In genomic region chr3:42097166-42097946, GRCh38 we compare ENCODE assay signal across 14 cellular contexts. TPM values are rescaled to one million over a fixed set of nuclear protein-coding genes. Genes with fewer than 3 reads are reported as not detected.
DNase-seq lines count a peak whose midpoint lies in the region; ATAC-seq and TF ChIP-seq lines count a peak whose summit lies in the region.
"Had no signal": no experiment of that assay in that cellular context is flagged by ENCODE, and none has a peak within 500 bp of the region (broad histone marks: within the 10 kb centered on the region; RNA-seq: fewer than 3 reads in every experiment).

No MANE protein-coding gene starts in this region.

- no peaks in the 10 kb centered on the region for H3K9me3 Mint-ChIP-seq in activated naive CD8-positive, alpha-beta T cell treated with anti-CD3 and anti-CD28 coated beads, Interleukin-2, amount 50 U/mL, for 24 hours

- H3K27me3 ChIP-seq in heart left ventricle (no peaks in the 10 kb centered on the region), thyroid gland (no peaks in the 10 kb centered on the region)
- H3K27me3 ChIP-seq: dorsolateral prefrontal cortex had no signal

- TF ChIP-seq POLR2A in heart left ventricle (IDR thresholded peaks at IDR 0.05) (no peak), thyroid gland (IDR thresholded peaks at IDR 0.05) (no peak)

- peak overlapping the region; percentile 39 for H3K4me3 Mint-ChIP-seq in activated naive CD8-positive, alpha-beta T cell treated with anti-CD3 and anti-CD28 coated beads, Interleukin-2, amount 50 U/mL, for 24 hours
- H3K4me3 Mint-ChIP-seq: activated B cell treated with CpG ODN at 0.5 μM for 24 hours; CD4-positive, CD25-positive, alpha-beta regulatory T cell had no signal

- H3K27me3 Mint-ChIP-seq in activated naive CD8-positive, alpha-beta T cell treated with anti-CD3 and anti-CD28 coated beads, Interleukin-2, amount 50 U/mL, for 24 hours: no peaks in the 10 kb centered on the region
- H3K27me3 Mint-ChIP-seq: activated B cell treated with CpG ODN at 0.5 μM for 24 hours; CD4-positive, CD25-positive, alpha-beta regulatory T cell had no signal

- H3K36me3 ChIP-seq in heart left ventricle (peaks cover 0 to 9% (median 0%) of the 10 kb centered on the region in 9 donors), thyroid gland (no peaks in the 10 kb centered on the region)
- H3K36me3 ChIP-seq: lower lobe of right lung had no signal

- intact Hi-C loops in heart left ventricle (cut with DNase I) (loop anchor here in 6 of 10 donors (5.0 kb wide), 4 partner anchors 35 to 200 kb away; partner anchors contain the start of gene ULK4 (in 3 of the 6)), left cardiac atrium (cut with DNase I) (loop anchor here in 1 of 2 donors (5.0 to 10.0 kb wide), 2 partner anchors 85 to 203 kb away; no protein-coding TSS in a partner anchor), thyroid gland (cut with DNase I) (loop anchor here (5.0 to 10.0 kb wide), 2 partner anchors 135 to 203 kb away; partner anchors contain the start of gene ULK4)

- peak overlapping the region; percentile 54 for H3K27ac Mint-ChIP-seq in activated naive CD8-positive, alpha-beta T cell treated with anti-CD3 and anti-CD28 coated beads, Interleukin-2, amount 50 U/mL, for 24 hours

- peak in 5 of 12 donors; percentile 20 to 40 (median 26) for TF ChIP-seq CTCF in heart left ventricle (IDR thresholded peaks at IDR 0.05)
- no peak for TF ChIP-seq CTCF in thyroid gland (IDR thresholded peaks at IDR 0.05)

- WGBS in heart left ventricle, 4 donors: 26 to 34% (median 29%) methylated on average over 9 of the region's 9 CpGs
- WGBS in thyroid gland, 2 donors: 64 to 65% methylated on average over 9 of the region's 9 CpGs

- H3K4me1 ChIP-seq in heart left ventricle (peaks cover 23 to 92% (median 65%) of the 10 kb centered on the region in 12 donors), thyroid gland (peaks cover 44 to 68% of the 10 kb centered on the region in 2 donors)

- H3K9me3 ChIP-seq in heart left ventricle (peaks cover 0 to under 1% (median 0%) of the 10 kb centered on the region in 12 donors), thyroid gland (no peaks in the 10 kb centered on the region)
- H3K9me3 ChIP-seq: HAP-1, lower lobe of right lung had no signal

- no peak for ATAC-seq in heart left ventricle
- ATAC-seq in left cardiac atrium: no peak
- peak; percentile 88 for ATAC-seq in activated naive CD8-positive, alpha-beta T cell treated with anti-CD3 and anti-CD28 coated beads, Interleukin-2, amount 50 U/mL, for 24 hours
- no peak for ATAC-seq in HG03108 (IDR thresholded peaks at IDR 0.05; ENCODE audit: unreplicated experiment)
- ATAC-seq in GM21723 (IDR thresholded peaks at IDR 0.05; ENCODE audit: unreplicated experiment): no peak
- ATAC-seq: lower lobe of right lung had no signal

- peaks cover 69% of the 10 kb centered on the region for H3K4me1 Mint-ChIP-seq in activated naive CD8-positive, alpha-beta T cell treated with anti-CD3 and anti-CD28 coated beads, Interleukin-2, amount 50 U/mL, for 24 hours

- H3K4me3 ChIP-seq in heart left ventricle (no peak overlapping the region), thyroid gland (replicated peaks in 1 of 3) (no peak overlapping the region)
- H3K4me3 ChIP-seq: HAP-1, lower lobe of right lung had no signal

- H3K36me3 Mint-ChIP-seq in activated naive CD8-positive, alpha-beta T cell treated with anti-CD3 and anti-CD28 coated beads, Interleukin-2, amount 50 U/mL, for 24 hours (ENCODE audit: low read depth): peaks cover 2% of the 10 kb centered on the region

- DNase-seq in heart left ventricle: peak in 1 of 5 donors; percentile 7
- no peak for DNase-seq in left cardiac atrium
- DNase-seq in activated naive CD8-positive, alpha-beta T cell treated with anti-CD3 and anti-CD28 coated beads, Interleukin-2, amount 50 U/mL, for 24 hours: peak; percentile 46
- DNase-seq in iris pigment epithelial cell (ENCODE audit: low read depth): peak; percentile 83
- no peak for DNase-seq in thyroid gland
- DNase-seq in NCI-H2196 treated with DMSO at 0.1 percent for 48 hours (lab: John Stamatoyannopoulos, UW; ENCODE audit: unreplicated experiment): no peak
- DNase-seq: activated B cell treated with CpG ODN at 0.5 μM for 24 hours; CD4-positive, CD25-positive, alpha-beta regulatory T cell; lower lobe of right lung; NCI-H524 had no signal

- H3K27ac ChIP-seq in heart left ventricle (peak overlapping the region in 11 of 12 donors; percentile 7 to 71 (median 54)), thyroid gland (peak overlapping the region in 2 of 3 donors; percentile 14 to 75)
- H3K27ac ChIP-seq: lower lobe of right lung had no signal

RNA-seq across cellular contexts. Expression of gene TRAK1, which starts 6.2 kb away (rescaled TPM):
- total RNA-seq in heart left ventricle: 100 to 1,000 TPM; 149 to 364 (median 272) TPM
- polyA plus RNA-seq in heart left ventricle: 10 to 100 TPM; 53.3 to 76.3 TPM
- 100 to 1,000 TPM; 197 to 211 TPM for total RNA-seq in left cardiac atrium
- 10 to 100 TPM; 46.1 to 87.8 (median 76.4) TPM for total RNA-seq in thyroid gland

Comparison
In these comparisons a context has a peak if more than half of its experiments do, and no peak if none do; other contexts are left out.
1. DNase-seq: peak in activated naive CD8-positive, alpha-beta T cell treated with anti-CD3 and anti-CD28 coated beads, Interleukin-2, amount 50 U/mL, for 24 hours (single experiment) and iris pigment epithelial cell (single experiment); none in left cardiac atrium (single experiment), thyroid gland (0 of 2) and NCI-H2196 treated with DMSO at 0.1 percent for 48 hours (single experiment).